27 cellular contexts compared by ENCODE assay signal in genomic region chr18:26086959-26087358, GRCh38. TPM values are rescaled to one million over a fixed set of nuclear protein-coding genes. Genes with fewer than 3 reads are reported as not detected.
DNase-seq lines count a peak whose midpoint lies in the region; ATAC-seq and TF ChIP-seq lines count a peak whose summit lies in the region.
"Had no signal": no experiment of that assay in that cellular context is flagged by ENCODE, and none has a peak within 500 bp of the region (broad histone marks: within the 10 kb centered on the region; RNA-seq: fewer than 3 reads in every experiment).

No MANE protein-coding gene starts in this region.

- ATAC-seq in GM21619 (IDR thresholded peaks at IDR 0.05; ENCODE audit: unreplicated experiment): no peak
- ATAC-seq in right cardiac atrium: no peak
- ATAC-seq: lower lobe of right lung had no signal

- H3K4me3 ChIP-seq in KMS-11 (IDR thresholded peaks at IDR 0.05; ENCODE audit: insufficient read depth, low read depth, low read length) (no peak overlapping the region), SU-DHL-6 (ENCODE audit: insufficient read depth, low read length, poor library complexity, severe bottlenecking) (peak overlapping the region; percentile 98), PC-9 (no peak overlapping the region), right cardiac atrium (ENCODE audit: low read length) (no peak overlapping the region)
- H3K4me3 ChIP-seq: lower lobe of right lung, sigmoid colon had no signal

- no peaks in the 10 kb centered on the region for H3K9me3 ChIP-seq in SU-DHL-6 (ENCODE audit: insufficient read depth, low read length)
- no peaks in the 10 kb centered on the region for H3K9me3 ChIP-seq in PC-9 (ENCODE audit: insufficient read depth, low read depth)
- no peaks in the 10 kb centered on the region for H3K9me3 ChIP-seq in right cardiac atrium (ENCODE audit: control insufficient read depth, low read length)
- H3K9me3 ChIP-seq: lower lobe of right lung, sigmoid colon, tibial nerve had no signal

- peaks cover 57% of the 10 kb centered on the region for H3K79me2 ChIP-seq in KMS-11 (ENCODE audit: insufficient read depth, low read depth)
- peaks cover 84% of the 10 kb centered on the region for H3K79me2 ChIP-seq in SU-DHL-6 (ENCODE audit: insufficient read depth, low read length)
- H3K79me2 ChIP-seq in PC-9 (ENCODE audit: low read depth): peaks cover 43% of the 10 kb centered on the region

- H3F3A ChIP-seq in SU-DHL-6 (ENCODE audit: insufficient read depth) (peaks cover 38% of the 10 kb centered on the region), PC-9 (ENCODE audit: insufficient read depth, low read depth) (no peaks in the 10 kb centered on the region)

- H3K9me2 ChIP-seq in SU-DHL-6 (replicated peaks; ENCODE audit: insufficient read depth, low read length): no peaks in the 10 kb centered on the region
- H3K9me2 ChIP-seq in PC-9 (ENCODE audit: insufficient read depth): no peaks in the 10 kb centered on the region

- H3K4me1 ChIP-seq in KMS-11 (ENCODE audit: low read depth, poor library complexity, severe bottlenecking): peaks cover 30% of the 10 kb centered on the region
- peaks cover 12% of the 10 kb centered on the region; the same call in 1 of the 2 replicates for H3K4me1 ChIP-seq in PC-9 (replicated peaks; ENCODE audit: insufficient read depth)
- no peaks in the 10 kb centered on the region for H3K4me1 ChIP-seq in right cardiac atrium (ENCODE audit: control insufficient read depth, insufficient read depth, low read length)

- H4K20me1 ChIP-seq in KMS-11 (ENCODE audit: insufficient read depth): 0 out of 2 replicates have a peak, but pooled peaks cover 5% of the 10 kb centered on the region
- peaks cover 69% of the 10 kb centered on the region for H4K20me1 ChIP-seq in SU-DHL-6 (ENCODE audit: low read depth, low read length)
- H4K20me1 ChIP-seq in PC-9 (ENCODE audit: insufficient read depth): peaks cover 12% of the 10 kb centered on the region

- H3K36me3 Mint-ChIP-seq in activated naive CD4-positive, alpha-beta T cell treated with anti-CD3 and anti-CD28 coated beads, Interleukin-2, amount 50 U/mL, for 24 hours: peaks cover 17% of the 10 kb centered on the region
- H3K36me3 Mint-ChIP-seq in type B pancreatic cell: peaks cover 10% of the 10 kb centered on the region

- no peaks in the 10 kb centered on the region for H3K27me3 Mint-ChIP-seq in activated naive CD4-positive, alpha-beta T cell treated with anti-CD3 and anti-CD28 coated beads, Interleukin-2, amount 50 U/mL, for 24 hours
- H3K27me3 Mint-ChIP-seq in type B pancreatic cell: peaks cover 5% of the 10 kb centered on the region
- H3K27me3 Mint-ChIP-seq: activated CD4-positive, alpha-beta memory T cell treated with anti-CD3 and anti-CD28 coated beads for 36 hours; activated naive CD8-positive, alpha-beta T cell treated with anti-CD3 and anti-CD28 coated beads, Interleukin-2, amount 10 ng/mL, durations not matched to agents 7 days and 5 days; progenitor cell of endocrine pancreas had no signal

- H3K27ac ChIP-seq in KMS-11 (no peak overlapping the region), SU-DHL-6 (ENCODE audit: low read depth, low read length) (peak overlapping the region; percentile 1; the same call in 1 of the 2 replicates), PC-9 (no peak overlapping the region), right cardiac atrium (ENCODE audit: low read length) (no peak overlapping the region)
- H3K27ac ChIP-seq: lower lobe of right lung, sigmoid colon had no signal

- TF ChIP-seq CTCF in KMS-11 (conservative IDR thresholded peaks at IDR 0.05; ENCODE audit: low read depth, low read length) (no peak), SU-DHL-6 (IDR thresholded peaks at IDR 0.05; ENCODE audit: insufficient read depth, low read length, poor library complexity, severe bottlenecking) (no peak), type B pancreatic cell (conservative IDR thresholded peaks at IDR 0.05) (no peak), PC-9 (conservative IDR thresholded peaks at IDR 0.05) (no peak)

- POLR2A ChIA-PET in PC-9 (lab: Charles Lee; ENCODE audit: unreplicated experiment): no interaction called here

- H3K27me3 ChIP-seq in KMS-11 (ENCODE audit: insufficient read depth, low read depth) (no peaks in the 10 kb centered on the region), SU-DHL-6 (ENCODE audit: low read length) (no peaks in the 10 kb centered on the region), PC-9 (ENCODE audit: insufficient read depth, low read depth) (no peaks in the 10 kb centered on the region), right cardiac atrium (ENCODE audit: control insufficient read depth, insufficient read depth) (no peaks in the 10 kb centered on the region)
- H3K27me3 ChIP-seq: sigmoid colon, tibial nerve had no signal

- H3K9me3 Mint-ChIP-seq in activated naive CD4-positive, alpha-beta T cell treated with anti-CD3 and anti-CD28 coated beads, Interleukin-2, amount 50 U/mL, for 24 hours: no peaks in the 10 kb centered on the region
- H3K9me3 Mint-ChIP-seq in type B pancreatic cell: no peaks in the 10 kb centered on the region
- H3K9me3 Mint-ChIP-seq: activated CD4-positive, alpha-beta memory T cell treated with anti-CD3 and anti-CD28 coated beads for 36 hours; activated naive CD8-positive, alpha-beta T cell treated with anti-CD3 and anti-CD28 coated beads, Interleukin-2, amount 10 ng/mL, durations not matched to agents 7 days and 5 days; activated T-helper 2 cell treated with anti-CD3 and anti-CD28 coated beads, Interferon-gamma antibody, Interleukin-2, Interleukin-4, amounts not matched to agents 10 μg/mL and 5 μg/mL and 100 μg/mL, durations not matched to agents 14 hours and 24 hours and 36 hours had no signal

- H3K27ac Mint-ChIP-seq in activated naive CD4-positive, alpha-beta T cell treated with anti-CD3 and anti-CD28 coated beads, Interleukin-2, amount 50 U/mL, for 24 hours: peak overlapping the region; percentile 32
- no peak overlapping the region for H3K27ac Mint-ChIP-seq in type B pancreatic cell
- H3K27ac Mint-ChIP-seq: activated CD4-positive, alpha-beta memory T cell treated with anti-CD3 and anti-CD28 coated beads for 36 hours; activated naive CD8-positive, alpha-beta T cell treated with anti-CD3 and anti-CD28 coated beads, Interleukin-2, amount 10 ng/mL, durations not matched to agents 7 days and 5 days; activated T-helper 2 cell treated with anti-CD3 and anti-CD28 coated beads, Interferon-gamma antibody, Interleukin-2, Interleukin-4, amounts not matched to agents 10 μg/mL and 5 μg/mL and 100 μg/mL, durations not matched to agents 14 hours and 24 hours and 36 hours; progenitor cell of endocrine pancreas had no signal

- H2AFZ ChIP-seq in KMS-11 (ENCODE audit: low read depth) (no peak overlapping the region), SU-DHL-6 (ENCODE audit: low read depth, low read length, severe bottlenecking) (no peak overlapping the region), PC-9 (no peak overlapping the region)

- intact Hi-C loops in PC-9 (cut with micrococcal nuclease; ENCODE audit: unreplicated experiment): no loop called here
- intact Hi-C loops in right cardiac atrium (cut with DNase I): no loop called here

- H3K36me3 ChIP-seq in KMS-11 (ENCODE audit: insufficient read depth) (peaks cover 3% of the 10 kb centered on the region), SU-DHL-6 (ENCODE audit: low read length) (peaks cover 68% of the 10 kb centered on the region), PC-9 (ENCODE audit: low read depth) (peaks cover 4% of the 10 kb centered on the region; the same call in 1 of the 2 replicates)

- no peak overlapping the region for H3K4me3 Mint-ChIP-seq in activated naive CD4-positive, alpha-beta T cell treated with anti-CD3 and anti-CD28 coated beads, Interleukin-2, amount 50 U/mL, for 24 hours
- peak overlapping the region; percentile 32 for H3K4me3 Mint-ChIP-seq in type B pancreatic cell
- H3K4me3 Mint-ChIP-seq: activated CD4-positive, alpha-beta memory T cell treated with anti-CD3 and anti-CD28 coated beads for 36 hours; activated naive CD8-positive, alpha-beta T cell treated with anti-CD3 and anti-CD28 coated beads, Interleukin-2, amount 10 ng/mL, durations not matched to agents 7 days and 5 days had no signal

- H3K4me1 Mint-ChIP-seq in activated naive CD4-positive, alpha-beta T cell treated with anti-CD3 and anti-CD28 coated beads, Interleukin-2, amount 50 U/mL, for 24 hours: peaks cover 64% of the 10 kb centered on the region
- H3K4me1 Mint-ChIP-seq in type B pancreatic cell (ENCODE audit: unreplicated experiment): peaks cover 20% of the 10 kb centered on the region

- H3K4me2 ChIP-seq in KMS-11: peak overlapping the region; percentile 83; the same call in 1 of the 2 replicates
- peak overlapping the region; percentile 82 for H3K4me2 ChIP-seq in SU-DHL-6 (ENCODE audit: low read depth, low read length, poor library complexity, severe bottlenecking)
- no peak overlapping the region for H3K4me2 ChIP-seq in PC-9

- H3K9ac ChIP-seq in KMS-11 (no peak overlapping the region), SU-DHL-6 (ENCODE audit: low read length) (peak overlapping the region; percentile 97)

- CTCF ChIA-PET in PC-9 (lab: Charles Lee): no interaction called here

- DNase-seq in activated naive CD4-positive, alpha-beta T cell treated with Interleukin-2 at 50 U/mL for 16 hours: no peak
- DNase-seq in type B pancreatic cell (ENCODE audit: extremely low spot score, unreplicated experiment): no peak
- no peak for DNase-seq in PC-9
- no peak for DNase-seq in right cardiac atrium
- DNase-seq: activated CD4-positive, alpha-beta memory T cell treated with anti-CD3 and anti-CD28 coated beads for 36 hours; activated CD8-positive, alpha-beta memory T cell treated with anti-CD3 and anti-CD28 coated beads, Interleukin-2, amount 50 U/mL, for 48 hours; activated naive CD8-positive, alpha-beta T cell treated with anti-CD3 and anti-CD28 coated beads, Interleukin-2, amount 10 ng/mL, durations not matched to agents 7 days and 5 days; AML-193; DMS53; H7; KG1; lower lobe of right lung; NCI-H1092 treated with DMSO at 0.1 percent for 48 hours; NCI-H187 treated with DMSO at 0.1 percent for 48 hours; NCI-H526 treated with DMSO at 0.1 percent for 48 hours; sigmoid colon; stimulated activated CD4-positive, alpha-beta T cell treated with anti-CD3 and anti-CD28 coated beads, Interleukin-15, amount 100 ng/mL, for 24 hours had no signal

- no TSS peak for BruUV-seq in PC-9 (replicated peaks; lab: Mats Ljungman, UMichigan)

- 94% methylated on average over 6 of the region's 6 CpGs for WGBS in right cardiac atrium

RNA-seq across cellular contexts. Expression of gene SS18, which starts 3.5 kb away (rescaled TPM):
- total RNA-seq in type B pancreatic cell (ENCODE audit: low replicate concordance) (77.1 and 85.7 TPM in 2 replicates), PC-9 (2021) (35.4 and 52.2 TPM in 2 replicates), right cardiac atrium (10 to 100 TPM; 36.7 to 41.9 (median 40.0) TPM)
- polyA plus RNA-seq in right cardiac atrium: 24.6 TPM

RNA-seq across cellular contexts. Expression of gene PSMA8, which starts 46.7 kb away (rescaled TPM):
- 0.14 TPM in 1 of 2 replicates, not detected in the other for total RNA-seq in type B pancreatic cell (ENCODE audit: low replicate concordance)
- not detected in 2 replicates for total RNA-seq in PC-9 (2021)
- not detected for total RNA-seq in right cardiac atrium
- 0.05 TPM for polyA plus RNA-seq in right cardiac atrium
- total RNA-seq: A172, chondrocyte, H7, kidney epithelial cell, lower lobe of right lung, sigmoid colon, tibial nerve had no signal
